Comparison of ENCODE assay signal across 26 cellular contexts in the genomic region with DNA sequence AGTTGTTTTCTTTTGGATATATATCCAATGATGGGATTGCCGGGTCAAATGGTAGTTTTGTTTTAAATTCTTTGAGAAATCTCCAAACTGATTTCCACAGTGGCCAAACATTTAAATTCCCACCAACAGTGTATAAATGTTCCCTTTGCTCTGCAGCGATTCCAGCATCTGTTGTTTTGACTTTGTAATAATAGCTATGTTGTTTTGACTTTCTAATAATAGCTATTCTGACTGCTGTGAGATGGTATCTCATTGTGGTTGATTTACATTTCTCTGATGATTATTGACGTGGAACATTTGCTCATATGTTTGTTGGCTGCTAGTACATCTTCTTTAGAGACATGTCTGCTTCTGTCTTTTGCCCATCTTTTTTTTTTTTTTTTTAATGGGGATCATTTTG.
"Had no signal": no experiment of that assay in that cellular context is flagged by ENCODE, and none has a peak within 500 bp of the region (broad histone marks: within the 10 kb centered on the region; RNA-seq: fewer than 3 reads in every experiment).

No MANE protein-coding gene starts in this region.

- FAIRE-seq: bronchial epithelial cell, pancreas, small intestine had no signal

- ATAC-seq: gastrocnemius medialis; left cardiac atrium; left ventricle myocardium superior; naive thymus-derived CD8-positive, alpha-beta T cell; pancreas; sciatic nerve; stimulated activated effector memory CD8-positive, alpha-beta T cell treated with anti-CD3 and anti-CD28 coated beads, Interleukin-12 subunit alpha, Interleukin-12 subunit beta, amount 100 ng/mL, for 72 hours; upper lobe of right lung had no signal

- DNase-seq: activated CD4-positive, alpha-beta memory T cell treated with anti-CD3 and anti-CD28 coated beads, Interleukin-2, amount 10 ng/mL, durations not matched to agents 7 days and 5 days; activated CD4-positive, alpha-beta T cell treated with anti-CD3 and anti-CD28 coated beads for 1 hour; activated CD4-positive, alpha-beta T cell treated with anti-CD3 and anti-CD28 coated beads, Interleukin-2, amount 10 ng/mL, durations not matched to agents 7 days and 5 days; activated CD8-positive, alpha-beta memory T cell treated with anti-CD3 and anti-CD28 coated beads, Interleukin-2, amount 50 U/mL, for 48 hours; activated gamma-delta T cell; activated naive CD4-positive, alpha-beta T cell treated with anti-CD3 and anti-CD28 coated beads, Interleukin-2, amount 10 ng/mL, durations not matched to agents 7 days and 5 days; activated naive CD8-positive, alpha-beta T cell treated with anti-CD3 and anti-CD28 coated beads, Interleukin-2, amount 10 ng/mL, durations not matched to agents 7 days and 5 days; activated T-cell treated with anti-CD3 and anti-CD28 coated beads, Interleukin-2, amount 50 U/mL, for 24 hours; endodermal cell; gastrocnemius medialis; glutamatergic neuron; islet precursor cell; left cardiac atrium; left ventricle myocardium superior; naive thymus-derived CD8-positive, alpha-beta T cell; nucleus accumbens; pancreas; retina; small intestine; stimulated activated CD4-positive, alpha-beta T cell treated with anti-CD3 and anti-CD28 coated beads, Interleukin-4, amount 100 ng/mL, for 24 hours; substantia nigra; T-helper 2 cell; upper lobe of right lung had no signal
